In the genomic region with DNA sequence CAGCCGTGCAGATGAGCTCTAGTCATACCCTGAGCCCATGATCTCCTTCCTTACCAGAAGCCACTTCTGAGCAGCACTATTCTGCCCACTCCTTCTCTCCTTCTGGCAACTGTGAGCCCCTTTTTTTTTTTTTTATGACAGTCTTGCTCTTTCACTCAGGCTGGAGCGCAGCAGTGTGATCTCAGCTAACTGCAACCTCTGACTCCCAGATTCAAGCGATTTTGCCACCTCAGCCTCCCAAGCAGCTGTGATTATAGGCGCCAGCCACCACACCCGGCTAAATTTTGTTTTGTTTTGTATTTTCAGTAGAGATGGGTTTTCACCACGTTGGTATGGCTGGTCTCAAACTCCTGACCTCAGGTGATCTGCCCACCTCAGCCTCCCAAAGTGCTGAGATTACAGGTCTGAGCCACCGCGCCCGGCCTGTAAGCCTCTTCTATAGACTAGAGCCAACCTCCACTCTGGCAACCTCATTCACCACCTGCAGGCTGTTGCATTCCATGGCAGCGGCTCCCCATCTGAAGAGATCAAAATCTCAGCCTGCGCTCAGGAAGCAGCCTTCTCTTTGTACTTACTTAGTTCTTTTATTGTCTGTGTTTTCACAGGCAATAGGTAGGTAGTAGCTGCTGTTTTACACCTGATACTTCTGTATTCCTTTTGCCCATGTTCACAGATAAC, we compare ENCODE assay signal across 2 cellular contexts.
TF ChIP-seq lines count a peak whose summit lies in the region.

No MANE protein-coding gene starts in this region.

TF ChIP-seq in WTC11, 78 proteins besides CTCF, POLR2A, EP300 and RAD21 (continued from another document and continues in another):
- TF ChIP-seq, protein P1, sequence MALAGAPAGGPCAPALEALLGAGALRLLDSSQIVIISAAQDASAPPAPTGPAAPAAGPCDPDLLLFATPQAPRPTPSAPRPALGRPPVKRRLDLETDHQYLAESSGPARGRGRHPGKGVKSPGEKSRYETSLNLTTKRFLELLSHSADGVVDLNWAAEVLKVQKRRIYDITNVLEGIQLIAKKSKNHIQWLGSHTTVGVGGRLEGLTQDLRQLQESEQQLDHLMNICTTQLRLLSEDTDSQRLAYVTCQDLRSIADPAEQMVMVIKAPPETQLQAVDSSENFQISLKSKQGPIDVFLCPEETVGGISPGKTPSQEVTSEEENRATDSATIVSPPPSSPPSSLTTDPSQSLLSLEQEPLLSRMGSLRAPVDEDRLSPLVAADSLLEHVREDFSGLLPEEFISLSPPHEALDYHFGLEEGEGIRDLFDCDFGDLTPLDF (CRISPR knock-in tag; IDR thresholded peaks at IDR 0.05), result no peak
- no peak for TF ChIP-seq RORB (CRISPR knock-in tag; IDR thresholded peaks at IDR 0.05)
- TF ChIP-seq, protein P2, sequence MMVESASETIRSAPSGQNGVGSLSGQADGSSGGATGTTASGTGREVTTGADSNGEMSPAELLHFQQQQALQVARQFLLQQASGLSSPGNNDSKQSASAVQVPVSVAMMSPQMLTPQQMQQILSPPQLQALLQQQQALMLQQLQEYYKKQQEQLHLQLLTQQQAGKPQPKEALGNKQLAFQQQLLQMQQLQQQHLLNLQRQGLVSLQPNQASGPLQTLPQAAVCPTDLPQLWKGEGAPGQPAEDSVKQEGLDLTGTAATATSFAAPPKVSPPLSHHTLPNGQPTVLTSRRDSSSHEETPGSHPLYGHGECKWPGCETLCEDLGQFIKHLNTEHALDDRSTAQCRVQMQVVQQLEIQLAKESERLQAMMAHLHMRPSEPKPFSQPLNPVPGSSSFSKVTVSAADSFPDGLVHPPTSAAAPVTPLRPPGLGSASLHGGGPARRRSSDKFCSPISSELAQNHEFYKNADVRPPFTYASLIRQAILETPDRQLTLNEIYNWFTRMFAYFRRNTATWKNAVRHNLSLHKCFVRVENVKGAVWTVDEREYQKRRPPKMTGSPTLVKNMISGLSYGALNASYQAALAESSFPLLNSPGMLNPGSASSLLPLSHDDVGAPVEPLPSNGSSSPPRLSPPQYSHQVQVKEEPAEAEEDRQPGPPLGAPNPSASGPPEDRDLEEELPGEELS (CRISPR knock-in tag; IDR thresholded peaks at IDR 0.05), result no peak
- TF ChIP-seq, protein P3, sequence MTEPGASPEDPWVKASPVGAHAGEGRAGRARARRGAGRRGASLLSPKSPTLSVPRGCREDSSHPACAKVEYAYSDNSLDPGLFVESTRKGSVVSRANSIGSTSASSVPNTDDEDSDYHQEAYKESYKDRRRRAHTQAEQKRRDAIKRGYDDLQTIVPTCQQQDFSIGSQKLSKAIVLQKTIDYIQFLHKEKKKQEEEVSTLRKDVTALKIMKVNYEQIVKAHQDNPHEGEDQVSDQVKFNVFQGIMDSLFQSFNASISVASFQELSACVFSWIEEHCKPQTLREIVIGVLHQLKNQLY (CRISPR knock-in tag; IDR thresholded peaks at IDR 0.05), result no peak
- TF ChIP-seq, protein P4, sequence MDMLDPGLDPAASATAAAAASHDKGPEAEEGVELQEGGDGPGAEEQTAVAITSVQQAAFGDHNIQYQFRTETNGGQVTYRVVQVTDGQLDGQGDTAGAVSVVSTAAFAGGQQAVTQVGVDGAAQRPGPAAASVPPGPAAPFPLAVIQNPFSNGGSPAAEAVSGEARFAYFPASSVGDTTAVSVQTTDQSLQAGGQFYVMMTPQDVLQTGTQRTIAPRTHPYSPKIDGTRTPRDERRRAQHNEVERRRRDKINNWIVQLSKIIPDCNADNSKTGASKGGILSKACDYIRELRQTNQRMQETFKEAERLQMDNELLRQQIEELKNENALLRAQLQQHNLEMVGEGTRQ (CRISPR knock-in tag; IDR thresholded peaks at IDR 0.05), result no peak
- no peak for TF ChIP-seq CBFB (CRISPR knock-in tag; IDR thresholded peaks at IDR 0.05; ENCODE audit: low read depth)
- no peak for TF ChIP-seq OVOL2 (CRISPR knock-in tag; IDR thresholded peaks at IDR 0.05; ENCODE audit: borderline replicate concordance)
- TF ChIP-seq SP1 (CRISPR knock-in tag; conservative IDR thresholded peaks at IDR 0.05), result no peak
- no peak for TF ChIP-seq GRHL2 (CRISPR knock-in tag; IDR thresholded peaks at IDR 0.05; ENCODE audit: insufficient replicate concordance, severe bottlenecking)
- TF ChIP-seq, protein P5, sequence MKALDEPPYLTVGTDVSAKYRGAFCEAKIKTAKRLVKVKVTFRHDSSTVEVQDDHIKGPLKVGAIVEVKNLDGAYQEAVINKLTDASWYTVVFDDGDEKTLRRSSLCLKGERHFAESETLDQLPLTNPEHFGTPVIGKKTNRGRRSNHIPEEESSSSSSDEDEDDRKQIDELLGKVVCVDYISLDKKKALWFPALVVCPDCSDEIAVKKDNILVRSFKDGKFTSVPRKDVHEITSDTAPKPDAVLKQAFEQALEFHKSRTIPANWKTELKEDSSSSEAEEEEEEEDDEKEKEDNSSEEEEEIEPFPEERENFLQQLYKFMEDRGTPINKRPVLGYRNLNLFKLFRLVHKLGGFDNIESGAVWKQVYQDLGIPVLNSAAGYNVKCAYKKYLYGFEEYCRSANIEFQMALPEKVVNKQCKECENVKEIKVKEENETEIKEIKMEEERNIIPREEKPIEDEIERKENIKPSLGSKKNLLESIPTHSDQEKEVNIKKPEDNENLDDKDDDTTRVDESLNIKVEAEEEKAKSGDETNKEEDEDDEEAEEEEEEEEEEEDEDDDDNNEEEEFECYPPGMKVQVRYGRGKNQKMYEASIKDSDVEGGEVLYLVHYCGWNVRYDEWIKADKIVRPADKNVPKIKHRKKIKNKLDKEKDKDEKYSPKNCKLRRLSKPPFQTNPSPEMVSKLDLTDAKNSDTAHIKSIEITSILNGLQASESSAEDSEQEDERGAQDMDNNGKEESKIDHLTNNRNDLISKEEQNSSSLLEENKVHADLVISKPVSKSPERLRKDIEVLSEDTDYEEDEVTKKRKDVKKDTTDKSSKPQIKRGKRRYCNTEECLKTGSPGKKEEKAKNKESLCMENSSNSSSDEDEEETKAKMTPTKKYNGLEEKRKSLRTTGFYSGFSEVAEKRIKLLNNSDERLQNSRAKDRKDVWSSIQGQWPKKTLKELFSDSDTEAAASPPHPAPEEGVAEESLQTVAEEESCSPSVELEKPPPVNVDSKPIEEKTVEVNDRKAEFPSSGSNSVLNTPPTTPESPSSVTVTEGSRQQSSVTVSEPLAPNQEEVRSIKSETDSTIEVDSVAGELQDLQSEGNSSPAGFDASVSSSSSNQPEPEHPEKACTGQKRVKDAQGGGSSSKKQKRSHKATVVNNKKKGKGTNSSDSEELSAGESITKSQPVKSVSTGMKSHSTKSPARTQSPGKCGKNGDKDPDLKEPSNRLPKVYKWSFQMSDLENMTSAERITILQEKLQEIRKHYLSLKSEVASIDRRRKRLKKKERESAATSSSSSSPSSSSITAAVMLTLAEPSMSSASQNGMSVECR (CRISPR knock-in tag; IDR thresholded peaks at IDR 0.05; ENCODE audit: borderline replicate concordance), result no peak
- TF ChIP-seq ZBTB21 (CRISPR knock-in tag; IDR thresholded peaks at IDR 0.05; ENCODE audit: borderline replicate concordance), result no peak

TF ChIP-seq in SK-N-SH, 30 proteins besides CTCF, POLR2A, EP300 and RAD21 (continued from another document):
- TF ChIP-seq CHD2 (IDR thresholded peaks at IDR 0.05; ENCODE audit: low read length, partially characterized antibody), result no peak
- no peak for TF ChIP-seq TEAD4 (IDR thresholded peaks at IDR 0.05; ENCODE audit: borderline replicate concordance, insufficient read depth)
- TF ChIP-seq, protein P6, sequence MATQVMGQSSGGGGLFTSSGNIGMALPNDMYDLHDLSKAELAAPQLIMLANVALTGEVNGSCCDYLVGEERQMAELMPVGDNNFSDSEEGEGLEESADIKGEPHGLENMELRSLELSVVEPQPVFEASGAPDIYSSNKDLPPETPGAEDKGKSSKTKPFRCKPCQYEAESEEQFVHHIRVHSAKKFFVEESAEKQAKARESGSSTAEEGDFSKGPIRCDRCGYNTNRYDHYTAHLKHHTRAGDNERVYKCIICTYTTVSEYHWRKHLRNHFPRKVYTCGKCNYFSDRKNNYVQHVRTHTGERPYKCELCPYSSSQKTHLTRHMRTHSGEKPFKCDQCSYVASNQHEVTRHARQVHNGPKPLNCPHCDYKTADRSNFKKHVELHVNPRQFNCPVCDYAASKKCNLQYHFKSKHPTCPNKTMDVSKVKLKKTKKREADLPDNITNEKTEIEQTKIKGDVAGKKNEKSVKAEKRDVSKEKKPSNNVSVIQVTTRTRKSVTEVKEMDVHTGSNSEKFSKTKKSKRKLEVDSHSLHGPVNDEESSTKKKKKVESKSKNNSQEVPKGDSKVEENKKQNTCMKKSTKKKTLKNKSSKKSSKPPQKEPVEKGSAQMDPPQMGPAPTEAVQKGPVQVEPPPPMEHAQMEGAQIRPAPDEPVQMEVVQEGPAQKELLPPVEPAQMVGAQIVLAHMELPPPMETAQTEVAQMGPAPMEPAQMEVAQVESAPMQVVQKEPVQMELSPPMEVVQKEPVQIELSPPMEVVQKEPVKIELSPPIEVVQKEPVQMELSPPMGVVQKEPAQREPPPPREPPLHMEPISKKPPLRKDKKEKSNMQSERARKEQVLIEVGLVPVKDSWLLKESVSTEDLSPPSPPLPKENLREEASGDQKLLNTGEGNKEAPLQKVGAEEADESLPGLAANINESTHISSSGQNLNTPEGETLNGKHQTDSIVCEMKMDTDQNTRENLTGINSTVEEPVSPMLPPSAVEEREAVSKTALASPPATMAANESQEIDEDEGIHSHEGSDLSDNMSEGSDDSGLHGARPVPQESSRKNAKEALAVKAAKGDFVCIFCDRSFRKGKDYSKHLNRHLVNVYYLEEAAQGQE (IDR thresholded peaks at IDR 0.05; ENCODE audit: low read depth, low read length), result no peak
- TF ChIP-seq JUND (IDR thresholded peaks at IDR 0.05), result no peak
- TF ChIP-seq NFIC (IDR thresholded peaks at IDR 0.05; ENCODE audit: borderline replicate concordance), result no peak
- TF ChIP-seq SMC3 (IDR thresholded peaks at IDR 0.05; ENCODE audit: low read depth, low read length), result no peak
- TF ChIP-seq, protein P4 (IDR thresholded peaks at IDR 0.05; ENCODE audit: borderline replicate concordance, low read depth, low read length), result no peak
- TF ChIP-seq, protein P7, sequence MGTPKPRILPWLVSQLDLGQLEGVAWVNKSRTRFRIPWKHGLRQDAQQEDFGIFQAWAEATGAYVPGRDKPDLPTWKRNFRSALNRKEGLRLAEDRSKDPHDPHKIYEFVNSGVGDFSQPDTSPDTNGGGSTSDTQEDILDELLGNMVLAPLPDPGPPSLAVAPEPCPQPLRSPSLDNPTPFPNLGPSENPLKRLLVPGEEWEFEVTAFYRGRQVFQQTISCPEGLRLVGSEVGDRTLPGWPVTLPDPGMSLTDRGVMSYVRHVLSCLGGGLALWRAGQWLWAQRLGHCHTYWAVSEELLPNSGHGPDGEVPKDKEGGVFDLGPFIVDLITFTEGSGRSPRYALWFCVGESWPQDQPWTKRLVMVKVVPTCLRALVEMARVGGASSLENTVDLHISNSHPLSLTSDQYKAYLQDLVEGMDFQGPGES (IDR thresholded peaks at IDR 0.05; ENCODE audit: low read depth, low read length), result no peak
- TF ChIP-seq RFX5 (IDR thresholded peaks at IDR 0.05; ENCODE audit: low read length), result no peak
TF ChIP-seq in SK-N-SH: peak in this region for 0.
